ENCODE assay signal across 16 cellular contexts in genomic region chr6:116376149-116376548, GRCh38.
"Had no signal": no experiment of that assay in that cellular context is flagged by ENCODE, and none has a peak within 500 bp of the region (broad histone marks: within the 10 kb centered on the region; RNA-seq: fewer than 3 reads in every experiment).

No MANE protein-coding gene starts in this region.

- ATAC-seq: activated CD8-positive, alpha-beta memory T cell treated with anti-CD3 and anti-CD28 coated beads, Interleukin-2, amount 10 ng/mL, durations not matched to agents 7 days and 5 days; activated naive CD4-positive, alpha-beta T cell treated with anti-CD3 and anti-CD28 coated beads, Interleukin-2, amount 50 U/mL, for 72 hours; left ventricle myocardium superior; pancreas; stimulated activated naive CD8-positive, alpha-beta T cell treated with anti-CD3 and anti-CD28 coated beads, Interleukin-15, amount 100 ng/mL, for 72 hours had no signal

- H3K9me3 Mint-ChIP-seq: activated naive CD4-positive, alpha-beta T cell treated with anti-CD3 and anti-CD28 coated beads, Interleukin-2, amount 50 U/mL, for 72 hours; activated T-cell treated with anti-CD3 and anti-CD28 coated beads, Interleukin-2, amount 50 U/mL, for 24 hours; brain; stimulated activated naive CD8-positive, alpha-beta T cell treated with anti-CD3 and anti-CD28 coated beads, Interleukin-15, amount 100 ng/mL, for 72 hours; T-helper 2 cell treated with Interferon-gamma antibody and Interleukin-4, amounts not matched to agents 5 μg/mL and 100 μg/mL, for 36 hours had no signal

- H3K9me3 ChIP-seq: pancreas, thoracic aorta had no signal

- DNase-seq: activated CD4-positive, alpha-beta T cell treated with anti-CD3 and anti-CD28 coated beads for 1 hour; activated CD4-positive, alpha-beta T cell treated with anti-CD3 and anti-CD28 coated beads, Interleukin-2, amount 50 U/mL, for 48 hours; activated CD8-positive, alpha-beta memory T cell treated with anti-CD3 and anti-CD28 coated beads, Interleukin-2, amount 10 ng/mL, durations not matched to agents 7 days and 5 days; activated effector memory CD4-positive, alpha-beta T cell treated with Interleukin-2 at 50 U/mL for 16 hours; activated T-cell treated with anti-CD3 and anti-CD28 coated beads, Interleukin-2, amount 50 U/mL, for 24 hours; amygdala; glutamatergic neuron; islet precursor cell; left ventricle myocardium superior; pancreas; stimulated activated CD4-positive, alpha-beta T cell treated with anti-CD3 and anti-CD28 coated beads, Interleukin-4, amount 100 ng/mL, for 4 hours; stimulated activated naive CD8-positive, alpha-beta T cell treated with anti-CD3 and anti-CD28 coated beads, Interleukin-15, amount 100 ng/mL, for 72 hours had no signal

- H3K4me3 Mint-ChIP-seq: activated CD8-positive, alpha-beta memory T cell treated with anti-CD3 and anti-CD28 coated beads, Interleukin-2, amount 10 ng/mL, durations not matched to agents 7 days and 5 days; activated T-cell treated with anti-CD3 and anti-CD28 coated beads, Interleukin-2, amount 50 U/mL, for 24 hours; stimulated activated naive CD8-positive, alpha-beta T cell treated with anti-CD3 and anti-CD28 coated beads, Interleukin-15, amount 100 ng/mL, for 72 hours; T-helper 2 cell treated with Interferon-gamma antibody and Interleukin-4, amounts not matched to agents 5 μg/mL and 100 μg/mL, for 36 hours had no signal

- H3K36me3 ChIP-seq: pancreas, thoracic aorta had no signal

- H3K27ac Mint-ChIP-seq: activated CD8-positive, alpha-beta memory T cell treated with anti-CD3 and anti-CD28 coated beads, Interleukin-2, amount 10 ng/mL, durations not matched to agents 7 days and 5 days; activated naive CD4-positive, alpha-beta T cell treated with anti-CD3 and anti-CD28 coated beads, Interleukin-2, amount 50 U/mL, for 72 hours; activated T-cell treated with anti-CD3 and anti-CD28 coated beads, Interleukin-2, amount 50 U/mL, for 24 hours; stimulated activated naive CD8-positive, alpha-beta T cell treated with anti-CD3 and anti-CD28 coated beads, Interleukin-15, amount 100 ng/mL, for 72 hours; T-helper 2 cell treated with Interferon-gamma antibody and Interleukin-4, amounts not matched to agents 5 μg/mL and 100 μg/mL, for 36 hours had no signal

- H3K4me3 ChIP-seq: pancreas, thoracic aorta had no signal

- H3K27ac ChIP-seq: pancreas, thoracic aorta had no signal

- H3K36me3 Mint-ChIP-seq: activated CD8-positive, alpha-beta memory T cell treated with anti-CD3 and anti-CD28 coated beads, Interleukin-2, amount 10 ng/mL, durations not matched to agents 7 days and 5 days; activated naive CD4-positive, alpha-beta T cell treated with anti-CD3 and anti-CD28 coated beads, Interleukin-2, amount 50 U/mL, for 72 hours; brain had no signal
